In genomic region chr2:42961385-42961800, GRCh38 we compare ENCODE assay signal across 9 cellular contexts.
DNase-seq lines count a peak whose midpoint lies in the region; ATAC-seq, FAIRE-seq and TF ChIP-seq lines count a peak whose summit lies in the region.
"Had no signal": no experiment of that assay in that cellular context is flagged by ENCODE, and none has a peak within 500 bp of the region (broad histone marks: within the 10 kb centered on the region; RNA-seq: fewer than 3 reads in every experiment).

No MANE protein-coding gene starts in this region.

- no peaks in the 10 kb centered on the region; the same call in 1 of the 2 replicates for H3K27me3 ChIP-seq in H7 (ENCODE audit: control insufficient read depth, insufficient read depth, low read length)
- H3K27me3 ChIP-seq in adipocyte (replicated peaks; ENCODE audit: control insufficient read depth, insufficient read depth, low read length), result no peaks in the 10 kb centered on the region
- no peaks in the 10 kb centered on the region for H3K27me3 ChIP-seq in Caco-2 (replicated peaks; ENCODE audit: control insufficient read depth, insufficient read depth, low read length)

- POLR2A ChIA-PET in Caco-2 (lab: Charles Lee), result no interaction called here

- H3K36me3 ChIP-seq in H7 (replicated peaks; ENCODE audit: control insufficient read depth, insufficient read depth, low read length) (no peaks in the 10 kb centered on the region), adipocyte (ENCODE audit: control insufficient read depth, insufficient read depth, low read length, severe bottlenecking) (no peaks in the 10 kb centered on the region), Caco-2 (ENCODE audit: control insufficient read depth, insufficient read depth, low read length) (no peaks in the 10 kb centered on the region)

- CTCF ChIA-PET in Caco-2 (lab: Charles Lee), result no interaction called here

- intact Hi-C loops in sciatic nerve (cut with DNase I) (no loop called here), Caco-2 (cut with micrococcal nuclease; ENCODE audit: unreplicated experiment) (no loop called here)

- no peaks in the 10 kb centered on the region for H3K36me3 Mint-ChIP-seq in immature natural killer cell
- no peaks in the 10 kb centered on the region for H3K36me3 Mint-ChIP-seq in Caco-2 (ENCODE audit: insufficient read depth, unreplicated experiment)

- no peak overlapping the region for H3K4me3 ChIP-seq in H7 (ENCODE audit: insufficient read depth, low read depth, low read length)
- H3K4me3 ChIP-seq in adipocyte (ENCODE audit: low read length), result no peak overlapping the region
- no peak overlapping the region for H3K4me3 ChIP-seq in Caco-2 (ENCODE audit: low read depth, low read length)

- H3K4me3 Mint-ChIP-seq in immature natural killer cell, result peak overlapping the region; percentile 73 to 81 (median 76)
- H3K4me3 Mint-ChIP-seq in Caco-2 (ENCODE audit: unreplicated experiment), result no peak overlapping the region

- DNase-seq in H7, result peak; percentile 67
- DNase-seq in adipocyte (ENCODE audit: low read depth), result no peak
- DNase-seq in immature natural killer cell, result peak in 2 of 3 donors; percentile 17 to 30
- DNase-seq in sciatic nerve (ENCODE audit: low spot score), result peak; percentile 84
- DNase-seq in RCC 7860 (ENCODE audit: low spot score), result no peak
- no peak for DNase-seq in stimulated activated naive CD4-positive, alpha-beta T cell treated with Interleukin-2 at 50 U/mL for 16 hours (lab: John Stamatoyannopoulos, UW)
- no peak for DNase-seq in NCI-H345 (lab: John Stamatoyannopoulos, UW)
- DNase-seq in Caco-2, result no peak
- DNase-seq: erythroblast had no signal

- peak overlapping the region in 5 of 6 donors; percentile 66 to 92 (median 85) for H3K27ac Mint-ChIP-seq in immature natural killer cell
- no peak overlapping the region for H3K27ac Mint-ChIP-seq in Caco-2 (ENCODE audit: unreplicated experiment)

- peak overlapping the region; percentile 87 for H3K9ac ChIP-seq in adipocyte (ENCODE audit: low read length)

- H3K9me3 Mint-ChIP-seq in immature natural killer cell (no peaks in the 10 kb centered on the region), Caco-2 (ENCODE audit: unreplicated experiment) (no peaks in the 10 kb centered on the region)

- no TSS peak for BruUV-seq in Caco-2 (replicated peaks; lab: Mats Ljungman, UMichigan)

- ATAC-seq in sciatic nerve, result peak; percentile 69

- no peak for FAIRE-seq in RCC 7860 (lab: Jason Lieb, UNC)

- peaks cover 0 to 6% (median 0%) of the 10 kb centered on the region in 3 donors for H3K27me3 Mint-ChIP-seq in immature natural killer cell (ENCODE audit: low read depth in 3 of 3)
- no peaks in the 10 kb centered on the region for H3K27me3 Mint-ChIP-seq in Caco-2 (ENCODE audit: insufficient read depth, unreplicated experiment)

- TF ChIP-seq CTCF in Caco-2 (IDR thresholded peaks at IDR 0.05; ENCODE audit: insufficient read depth in 1 of 2, low read depth in 1 of 2, low read length in 1 of 2, severe bottlenecking in 1 of 2, unreplicated experiment in 1 of 2), result no peak

- no peaks in the 10 kb centered on the region for H3K9me3 ChIP-seq in adipocyte (ENCODE audit: control insufficient read depth, low read length)
- no peaks in the 10 kb centered on the region for H3K9me3 ChIP-seq in Caco-2

- H3K4me1 Mint-ChIP-seq in immature natural killer cell, result peaks cover 39 to 57% of the 10 kb centered on the region in 2 donors
- peaks cover 4% of the 10 kb centered on the region for H3K4me1 Mint-ChIP-seq in Caco-2 (ENCODE audit: low read depth, unreplicated experiment)

- H3K4me1 ChIP-seq in adipocyte (ENCODE audit: control insufficient read depth, insufficient read depth, low read length) (peaks cover 83% of the 10 kb centered on the region), Caco-2 (peaks cover 30% of the 10 kb centered on the region)

Comparison
In these comparisons a context has a peak if more than half of its experiments do, and no peak if none do; other contexts are left out.
1. DNase-seq: peak in H7 (single experiment), immature natural killer cell (2 of 3) and sciatic nerve (single experiment); none in adipocyte (single experiment), RCC 7860 (single experiment), stimulated activated naive CD4-positive, alpha-beta T cell treated with Interleukin-2 at 50 U/mL for 16 hours (single experiment), NCI-H345 (single experiment) and Caco-2 (0 of 2).